Comparison of ENCODE assay signal across 19 cellular contexts in genomic region chr10:22222236-22223190, GRCh38. TPM values are rescaled to one million over a fixed set of nuclear protein-coding genes. Genes with fewer than 3 reads are reported as not detected.
A peak's percentile ranks its signal among the peaks of the same experiment; 100 is the strongest.
DNase-seq lines count a peak whose midpoint lies in the region; ATAC-seq, FAIRE-seq and TF ChIP-seq lines count a peak whose summit lies in the region.
"Had no signal": no experiment of that assay in that cellular context is flagged by ENCODE, and none has a peak within 500 bp of the region (broad histone marks: within the 10 kb centered on the region; RNA-seq: fewer than 3 reads in every experiment).

No MANE protein-coding gene starts in this region.

- intact Hi-C loops in kidney (cut with DNase I), result no loop called here

- H3K4me1 ChIP-seq in kidney (ENCODE audit: control insufficient read depth in 1 of 2, insufficient read depth in 1 of 2, low read depth in 1 of 2, low read length in 2 of 2), result no peaks in the 10 kb centered on the region

- no peak overlapping the region for H3K9ac ChIP-seq in kidney (ENCODE audit: low read length in 2 of 2)

- H3K4me3 ChIP-seq in kidney (ENCODE audit: low read length in 2 of 2), result no peak overlapping the region
- H3K4me3 ChIP-seq: skin epidermis, thoracic aorta had no signal

- peak; percentile 91 to 96 for ATAC-seq in activated CD4-positive, CD25-positive, alpha-beta regulatory T cell treated with anti-CD3 and anti-CD28 coated beads, Interleukin-2, amount 50 U/mL, for 24 hours
- ATAC-seq in GM18870 (IDR thresholded peaks at IDR 0.05; ENCODE audit: unreplicated experiment), result peak; percentile 92
- peak; percentile 59 for ATAC-seq in HG02759 (IDR thresholded peaks at IDR 0.05; ENCODE audit: unreplicated experiment)
- ATAC-seq: effector memory CD8-positive, alpha-beta T cell had no signal

- FAIRE-seq in kidney (lab: Jason Lieb, UNC), result no peak

- DNase-seq in activated CD4-positive, CD25-positive, alpha-beta regulatory T cell treated with anti-CD3 and anti-CD28 coated beads, Interleukin-2, amount 50 U/mL, for 72 hours, result no peak
- DNase-seq in OCI-M1 (lab: John Stamatoyannopoulos, UW) (peak; percentile 24), GM19238 (ENCODE audit: insufficient read length, low spot score) (no peak), OCI-M2 (lab: John Stamatoyannopoulos, UW; ENCODE audit: unreplicated experiment) (no peak), kidney (no peak)
- DNase-seq: effector memory CD8-positive, alpha-beta T cell; foreskin fibroblast; HFFc6; NCI-H1930; WERI-Rb-1 had no signal

- H3K9me3 ChIP-seq in kidney (ENCODE audit: control insufficient read depth in 1 of 2, low read length in 2 of 2), result peaks cover 0 to 5% of the 10 kb centered on the region in 2 donors
- H3K9me3 ChIP-seq: thoracic aorta had no signal

- no peak for TF ChIP-seq CTCF in kidney (IDR thresholded peaks at IDR 0.05; ENCODE audit: borderline replicate concordance, extremely low read depth, insufficient read depth)

- H3K27ac ChIP-seq in kidney (ENCODE audit: low read depth in 2 of 2, low read length in 2 of 2), result no peak overlapping the region
- H3K27ac ChIP-seq: 22Rv1, skin epidermis, thoracic aorta, WERI-Rb-1 had no signal

- no peaks in the 10 kb centered on the region for H3K36me3 ChIP-seq in kidney (ENCODE audit: control insufficient read depth in 1 of 2, insufficient read depth in 2 of 2, low read length in 2 of 2)
- H3K36me3 ChIP-seq: thoracic aorta, WERI-Rb-1 had no signal

RNA-seq across cellular contexts. Expression of gene EBLN1, which starts 4.7 kb away (rescaled TPM):
- total RNA-seq in kidney, result not detected
- not detected for polyA plus RNA-seq in kidney (ENCODE audit: insufficient read depth, low read depth, low replicate concordance)
- total RNA-seq: cardiac septum, HFFc6, mesothelial cell of epicardium, osteoblast, thoracic aorta had no signal
